In the genomic region with DNA sequence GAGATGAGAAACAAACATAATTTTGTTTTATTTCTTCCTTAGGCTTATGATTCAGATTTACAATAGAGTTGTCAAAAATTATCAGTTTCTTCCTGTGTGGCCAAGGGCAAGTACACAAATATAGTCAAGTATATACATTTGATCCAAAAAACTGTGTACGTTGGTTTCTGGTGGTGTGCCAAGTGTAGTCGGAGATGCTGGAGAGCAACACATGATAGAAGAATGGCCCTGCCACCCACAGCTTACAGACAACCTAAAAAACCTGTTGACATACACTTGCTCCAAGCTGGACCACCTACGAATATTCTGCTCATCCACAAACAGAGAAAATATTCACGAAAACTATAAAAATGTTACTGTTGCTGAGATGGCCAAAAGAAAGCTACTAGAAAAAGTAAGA, we compare ENCODE assay signal across 7 cellular contexts.
"Had no signal": no experiment of that assay in that cellular context is flagged by ENCODE, and none has a peak within 500 bp of the region (broad histone marks: within the 10 kb centered on the region; RNA-seq: fewer than 3 reads in every experiment).

No MANE protein-coding gene starts in this region.

- ATAC-seq: HepG2, K562 had no signal

- H3K36me3 Mint-ChIP-seq: IgD-negative memory B cell had no signal

- DNase-seq: IMR-90, KBM-7, KG1 had no signal

- H3K27me3 Mint-ChIP-seq: IgD-negative memory B cell had no signal

- H3K4me3 ChIP-seq: K562 had no signal

- H3K27ac ChIP-seq: HL-60 had no signal

- H3K27ac Mint-ChIP-seq: IgD-negative memory B cell had no signal

- H3K4me3 Mint-ChIP-seq: IgD-negative memory B cell had no signal

- H3K4me1 Mint-ChIP-seq: IgD-negative memory B cell had no signal
